In genomic region chr19:45508681-45508930, GRCh38 we compare ENCODE assay signal across 8 cellular contexts. TPM values are rescaled to one million over a fixed set of nuclear protein-coding genes. Genes with fewer than 3 reads are reported as not detected.
A peak's percentile ranks its signal among the peaks of the same experiment; 100 is the strongest.
DNase-seq lines count a peak whose midpoint lies in the region; ATAC-seq, FAIRE-seq and TF ChIP-seq lines count a peak whose summit lies in the region.

No MANE protein-coding gene starts in this region.

- TF ChIP-seq CTCF in GM23338 (conservative IDR thresholded peaks at IDR 0.05; ENCODE audit: low read depth in 2 of 2) (no peak), VCaP (conservative IDR thresholded peaks at IDR 0.05) (no peak)

- no peak overlapping the region for H2AFZ ChIP-seq in GM23338

- peaks cover 12% of the 10 kb centered on the region for H3K36me3 Mint-ChIP-seq in GM23338 (ENCODE audit: low read depth)

- peaks cover 12% of the 10 kb centered on the region for H3F3A ChIP-seq in GM23338 (replicated peaks; ENCODE audit: low read depth)

- peak overlapping the region; percentile 95 for H3K4me2 ChIP-seq in GM23338

- FAIRE-seq in small intestine (lab: Jason Lieb, UNC): no peak

- H3K4me1 ChIP-seq in GM23338 (ENCODE audit: insufficient read depth): peaks cover 18% of the 10 kb centered on the region
- H3K4me1 ChIP-seq in right cardiac atrium (ENCODE audit: control insufficient read depth, insufficient read depth, low read length): peaks cover 6% of the 10 kb centered on the region
- peaks cover 0 to 2% of the 10 kb centered on the region in 2 donors for H3K4me1 ChIP-seq in small intestine (ENCODE audit: control insufficient read depth in 2 of 2, insufficient read depth in 1 of 2, low read depth in 1 of 2, low read length in 1 of 2)

- ATAC-seq in GM23338: no peak
- no peak for ATAC-seq in right cardiac atrium
- ATAC-seq in HG02981 (IDR thresholded peaks at IDR 0.05; ENCODE audit: unreplicated experiment): no peak
- ATAC-seq in GM18868 (IDR thresholded peaks at IDR 0.05; ENCODE audit: unreplicated experiment): no peak

- H3K36me3 ChIP-seq in GM23338 (ENCODE audit: insufficient read depth) (no peaks in the 10 kb centered on the region; the same call in 1 of the 2 replicates), small intestine (ENCODE audit: control insufficient read depth in 2 of 2, insufficient read depth in 2 of 2, low read length in 2 of 2) (no peaks in the 10 kb centered on the region)

- DNase-seq in GM23338 (ENCODE audit: low spot score) (no peak), right cardiac atrium (no peak), small intestine (no peak), retina (no peak)
- no peak for DNase-seq in activated effector memory CD4-positive, alpha-beta T cell treated with Interleukin-2 at 50 U/mL for 16 hours

- H3K27me3 ChIP-seq in GM23338 (ENCODE audit: insufficient read depth): no peaks in the 10 kb centered on the region
- no peaks in the 10 kb centered on the region for H3K27me3 ChIP-seq in right cardiac atrium (ENCODE audit: control insufficient read depth, insufficient read depth)
- no peaks in the 10 kb centered on the region for H3K27me3 ChIP-seq in small intestine (ENCODE audit: control insufficient read depth in 2 of 2, insufficient read depth in 2 of 2, low read length in 2 of 2)

- H3K27me3 Mint-ChIP-seq in GM23338 (ENCODE audit: insufficient read depth, low read depth, poor library complexity): peaks cover 8% of the 10 kb centered on the region

- H3K4me3 ChIP-seq in GM23338 (peak overlapping the region; percentile 99), right cardiac atrium (ENCODE audit: low read length) (peak overlapping the region; percentile 98), small intestine (ENCODE audit: low read depth in 1 of 2, low read length in 2 of 2) (peak overlapping the region; percentile 88 to 100)

- H3K27ac Mint-ChIP-seq in GM23338: peak overlapping the region; percentile 97

- H3K9me3 ChIP-seq in right cardiac atrium (ENCODE audit: control insufficient read depth, low read length) (no peaks in the 10 kb centered on the region), small intestine (ENCODE audit: control insufficient read depth, low read depth) (no peaks in the 10 kb centered on the region)

- H3K79me2 ChIP-seq in GM23338 (replicated peaks; ENCODE audit: insufficient read depth): peaks cover 63% of the 10 kb centered on the region

- H3K4me3 Mint-ChIP-seq in GM23338: peak overlapping the region; percentile 88

- under 1% methylated on average over 6 of the region's 6 CpGs for WGBS in right cardiac atrium
- WGBS in small intestine, 3 donors: 0% methylated on average over 5 to 6 of the region's 6 CpGs

- intact Hi-C loops in right cardiac atrium (cut with DNase I): no loop called here

- H3K9me3 Mint-ChIP-seq in GM23338: no peaks in the 10 kb centered on the region; the same call in 2 of the 3 replicates

- H3K27ac ChIP-seq in GM23338 (ENCODE audit: low read depth) (peak overlapping the region; percentile 99), VCaP (peak overlapping the region; percentile 80; the same call in 1 of the 2 replicates), right cardiac atrium (ENCODE audit: low read length) (peak overlapping the region; percentile 97), small intestine (ENCODE audit: low read depth in 1 of 2, low read length in 1 of 2) (peak overlapping the region; percentile 85 to 94)

- peaks cover 14% of the 10 kb centered on the region for H3K4me1 Mint-ChIP-seq in GM23338

- H3K9me2 ChIP-seq in GM23338 (ENCODE audit: insufficient read depth): no peaks in the 10 kb centered on the region

- peaks cover 27% of the 10 kb centered on the region for H4K20me1 ChIP-seq in GM23338 (replicated peaks; ENCODE audit: insufficient read depth)

TF ChIP-seq in GM23338, 12 proteins besides CTCF, POLR2A, EP300 and RAD21:
- TF ChIP-seq JUNB (IDR thresholded peaks at IDR 0.05; ENCODE audit: unreplicated experiment): no peak
- TF ChIP-seq ZNF331 (CRISPR knock-in tag; IDR thresholded peaks at IDR 0.05; ENCODE audit: low read depth): no peak
- TF ChIP-seq EZH2 (IDR thresholded peaks at IDR 0.05; ENCODE audit: low read depth, unreplicated experiment): no peak
- no peak for TF ChIP-seq CREB1 (CRISPR knock-in tag; IDR thresholded peaks at IDR 0.05; ENCODE audit: low read depth)
- TF ChIP-seq POLR2AphosphoS5 (IDR thresholded peaks at IDR 0.05; ENCODE audit: low read depth): peak; percentile 2; the same call in 1 of the 2 replicates
- no peak for TF ChIP-seq EZH2phosphoT487 (IDR thresholded peaks at IDR 0.05; ENCODE audit: unreplicated experiment)
- no peak for TF ChIP-seq ZNF114 (CRISPR knock-in tag; IDR thresholded peaks at IDR 0.05)
- TF ChIP-seq, protein P1, sequence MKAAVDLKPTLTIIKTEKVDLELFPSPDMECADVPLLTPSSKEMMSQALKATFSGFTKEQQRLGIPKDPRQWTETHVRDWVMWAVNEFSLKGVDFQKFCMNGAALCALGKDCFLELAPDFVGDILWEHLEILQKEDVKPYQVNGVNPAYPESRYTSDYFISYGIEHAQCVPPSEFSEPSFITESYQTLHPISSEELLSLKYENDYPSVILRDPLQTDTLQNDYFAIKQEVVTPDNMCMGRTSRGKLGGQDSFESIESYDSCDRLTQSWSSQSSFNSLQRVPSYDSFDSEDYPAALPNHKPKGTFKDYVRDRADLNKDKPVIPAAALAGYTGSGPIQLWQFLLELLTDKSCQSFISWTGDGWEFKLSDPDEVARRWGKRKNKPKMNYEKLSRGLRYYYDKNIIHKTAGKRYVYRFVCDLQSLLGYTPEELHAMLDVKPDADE (IDR thresholded peaks at IDR 0.05): no peak

RNA-seq across cellular contexts. Expression of gene VASP, which starts 1.3 kb away (rescaled TPM):
- 146 and 147 TPM in 2 replicates for total RNA-seq in GM23338 (2014; rRNA removed; shearing (Covaris generic))
- 60.3 and 68.3 TPM in 2 replicates for polyA plus RNA-seq in GM23338 (2016; fragmentation: Nextera tagmentation; extraction: Ambion mirVana)
- total RNA-seq in right cardiac atrium: 10 to 100 TPM; 44.1 to 85.4 (median 47.4) TPM
- 42.2 TPM for polyA plus RNA-seq in right cardiac atrium
- 100 to 1,000 TPM in 2 of 3 donors, 10 to 100 TPM in 1; 93.2 to 132 (median 128) TPM for polyA plus RNA-seq in small intestine

RNA-seq across cellular contexts. Expression of gene PPM1N, which starts 10.4 kb away (rescaled TPM):
- 9.6 and 15.2 TPM in 2 replicates for total RNA-seq in GM23338 (2014; rRNA removed; shearing (Covaris generic))
- polyA plus RNA-seq in GM23338 (2016; fragmentation: Nextera tagmentation; extraction: Ambion mirVana): 25.1 and 30.1 TPM in 2 replicates
- under 1 TPM in 2 of 4 donors, not detected in 2; 0.24 to 0.96 TPM for total RNA-seq in right cardiac atrium
- 0.91 TPM for polyA plus RNA-seq in right cardiac atrium
- polyA plus RNA-seq in small intestine: 1 to 10 TPM; 1.3 to 1.9 (median 1.8) TPM

RNA-seq across cellular contexts. Expression of gene RTN2, which starts 11.8 kb away (rescaled TPM):
- total RNA-seq in GM23338 (2014; rRNA removed; shearing (Covaris generic)): 22.8 and 32.1 TPM in 2 replicates
- polyA plus RNA-seq in GM23338 (2016; fragmentation: Nextera tagmentation; extraction: Ambion mirVana): 7.0 and 8.6 TPM in 2 replicates
- total RNA-seq in right cardiac atrium: 10 to 100 TPM; 18.7 to 26.4 (median 20.4) TPM
- 20.2 TPM for polyA plus RNA-seq in right cardiac atrium
- 1 to 10 TPM; 1.6 to 9.1 (median 1.9) TPM for polyA plus RNA-seq in small intestine

RNA-seq across cellular contexts. Expression of gene FOSB, which starts 40.8 kb away (rescaled TPM):
- total RNA-seq in GM23338 (2014; rRNA removed; shearing (Covaris generic)): 0.89 and 1.9 TPM in 2 replicates
- polyA plus RNA-seq in GM23338 (2016; fragmentation: Nextera tagmentation; extraction: Ambion mirVana) (0.55 and 0.77 TPM in 2 replicates), right cardiac atrium (57.8 TPM), small intestine (10 to 100 TPM in 1 of 3 donors, 1 to 10 TPM in 1, under 1 TPM in 1; 0.89 to 19.0 (median 2.2) TPM)
- total RNA-seq in right cardiac atrium: 10 to 100 TPM in 1 of 4 donors, 1 to 10 TPM in 3; 1.6 to 16.3 (median 6.1) TPM
